Comparison of ENCODE assay signal across 1 cellular context in genomic region chr1:63797056-63797726, GRCh38.
TF ChIP-seq lines count a peak whose summit lies in the region.

No MANE protein-coding gene starts in this region.

TF ChIP-seq in WTC11, 78 proteins besides CTCF, POLR2A, EP300 and RAD21 (continued from another document):
- TF ChIP-seq PREB (CRISPR knock-in tag; IDR thresholded peaks at IDR 0.05; ENCODE audit: borderline replicate concordance) (no peak), GTF2I (CRISPR knock-in tag; conservative IDR thresholded peaks at IDR 0.05) (no peak), RORB (CRISPR knock-in tag; IDR thresholded peaks at IDR 0.05) (no peak), ZNF281 (CRISPR knock-in tag; IDR thresholded peaks at IDR 0.05) (no peak), FOXP1 (CRISPR knock-in tag; IDR thresholded peaks at IDR 0.05; ENCODE audit: borderline replicate concordance) (no peak)
TF ChIP-seq in WTC11: peak in this region for 0.
